In the genomic region with DNA sequence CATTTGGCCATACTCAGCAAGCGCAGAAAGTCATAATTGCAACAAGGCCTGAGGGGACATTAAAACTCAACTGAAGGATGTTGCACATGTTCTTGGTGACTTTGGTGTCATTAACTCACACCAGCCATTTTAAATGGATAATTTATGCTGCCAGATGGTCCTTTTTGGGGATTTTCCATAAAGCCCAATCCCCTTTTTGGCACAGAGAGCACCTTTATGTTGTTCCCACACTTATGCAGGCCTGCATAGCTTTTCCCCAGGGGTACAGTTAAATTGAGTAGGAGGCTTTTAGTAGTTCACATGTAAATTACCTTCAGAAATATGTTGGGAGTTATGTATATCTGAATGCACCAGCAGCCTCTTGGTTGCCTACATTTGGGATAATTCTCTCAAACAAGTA, we compare ENCODE assay signal across 16 cellular contexts.
DNase-seq lines count a peak whose midpoint lies in the region; ATAC-seq and TF ChIP-seq lines count a peak whose summit lies in the region.
"Had no signal": no experiment of that assay in that cellular context is flagged by ENCODE, and none has a peak within 500 bp of the region (broad histone marks: within the 10 kb centered on the region; RNA-seq: fewer than 3 reads in every experiment).

No MANE protein-coding gene starts in this region.

- H3K9me3 ChIP-seq in cardiac muscle cell (ENCODE audit: low read depth) = no peaks in the 10 kb centered on the region
- H3K9me3 ChIP-seq in sigmoid colon = no peaks in the 10 kb centered on the region

- WGBS in sigmoid colon, 2 donors = 98 to 100% methylated on average over 1 of the region's 1 CpG

- no peaks in the 10 kb centered on the region for H3K27me3 Mint-ChIP-seq in endothelial cell (ENCODE audit: unreplicated experiment)

- H3K4me1 ChIP-seq in cardiac muscle cell (ENCODE audit: low read depth) (peaks cover 8% of the 10 kb centered on the region), sigmoid colon (peaks cover 0 to 13% (median 10%) of the 10 kb centered on the region in 4 donors)

- H3K27ac ChIP-seq in cardiac muscle cell (peak overlapping the region; percentile 79), sigmoid colon (peak overlapping the region in 3 of 4 donors; percentile 3 to 54 (median 42))
- H3K27ac ChIP-seq: 22Rv1 had no signal

- no peaks in the 10 kb centered on the region for H3K9me3 Mint-ChIP-seq in endothelial cell (ENCODE audit: unreplicated experiment)
- H3K9me3 Mint-ChIP-seq: CD14-positive monocyte had no signal

- H3K36me3 ChIP-seq in cardiac muscle cell (no peaks in the 10 kb centered on the region), sigmoid colon (peaks cover 0 to 28% (median 2%) of the 10 kb centered on the region in 4 donors)

- TF ChIP-seq EP300 in sigmoid colon (IDR thresholded peaks at IDR 0.05) = no peak

- no peak for TF ChIP-seq POLR2A in sigmoid colon (IDR thresholded peaks at IDR 0.05)

- H3K36me3 Mint-ChIP-seq in endothelial cell (ENCODE audit: low read depth, unreplicated experiment) = no peaks in the 10 kb centered on the region

- no peak for DNase-seq in cardiac muscle cell (ENCODE audit: low read depth in 1 of 2, low spot score in 1 of 2)
- DNase-seq in left cardiac atrium = no peak
- peak; percentile 31 for DNase-seq in NCI-H2171 (lab: John Stamatoyannopoulos, UW)
- no peak for DNase-seq in endothelial cell (ENCODE audit: low spot score)
- no peak for DNase-seq in sigmoid colon
- DNase-seq: H7, Kasumi-1, NCI-H1105, NCI-H345, NCI-H526 treated with DMSO at 0.1 percent for 48 hours, Right ventricle myocardium superior had no signal

- peak overlapping the region; percentile 67 for H3K27ac Mint-ChIP-seq in endothelial cell (ENCODE audit: unreplicated experiment)
- H3K27ac Mint-ChIP-seq: CD14-positive monocyte had no signal

- peaks cover 30% of the 10 kb centered on the region for H3K4me1 Mint-ChIP-seq in endothelial cell (ENCODE audit: unreplicated experiment)
- H3K4me1 Mint-ChIP-seq: CD14-positive monocyte had no signal

- no peak overlapping the region for H3K4me3 ChIP-seq in cardiac muscle cell
- H3K4me3 ChIP-seq in sigmoid colon = no peak overlapping the region

- no peak for ATAC-seq in left cardiac atrium
- no peak for ATAC-seq in GM19395 (IDR thresholded peaks at IDR 0.05; ENCODE audit: unreplicated experiment)
- no peak for ATAC-seq in HG03439 (IDR thresholded peaks at IDR 0.05; ENCODE audit: unreplicated experiment)
- ATAC-seq in GM19351 (IDR thresholded peaks at IDR 0.05; ENCODE audit: unreplicated experiment) = no peak

- intact Hi-C loops in left cardiac atrium (cut with DNase I) (no loop called here), sigmoid colon (cut with DNase I) (no loop called here)

- H3K27me3 ChIP-seq in cardiac muscle cell (no peaks in the 10 kb centered on the region), sigmoid colon (no peaks in the 10 kb centered on the region)

- TF ChIP-seq CTCF in cardiac muscle cell (IDR thresholded peaks at IDR 0.05; ENCODE audit: low read depth, low read length) (no peak), endothelial cell (IDR thresholded peaks at IDR 0.05; ENCODE audit: unreplicated experiment) (no peak), sigmoid colon (IDR thresholded peaks at IDR 0.05) (no peak)

- no peak overlapping the region for H3K4me3 Mint-ChIP-seq in endothelial cell (ENCODE audit: unreplicated experiment)
- H3K4me3 Mint-ChIP-seq: CD14-positive monocyte had no signal
